Comparison of ENCODE assay signal across 15 cellular contexts in genomic region chr18:58572181-58572580, GRCh38. TPM values are rescaled to one million over a fixed set of nuclear protein-coding genes. Genes with fewer than 3 reads are reported as not detected.
DNase-seq lines count a peak whose midpoint lies in the region; ATAC-seq, FAIRE-seq and TF ChIP-seq lines count a peak whose summit lies in the region.
"Had no signal": no experiment of that assay in that cellular context is flagged by ENCODE, and none has a peak within 500 bp of the region (broad histone marks: within the 10 kb centered on the region; RNA-seq: fewer than 3 reads in every experiment).

No MANE protein-coding gene starts in this region.

- H3K36me3 ChIP-seq in astrocyte (ENCODE audit: insufficient read depth, low read length), result no peaks in the 10 kb centered on the region
- no peaks in the 10 kb centered on the region for H3K36me3 ChIP-seq in mucosa of descending colon (ENCODE audit: low read depth)
- H3K36me3 ChIP-seq: stomach had no signal

- H2AFZ ChIP-seq in astrocyte (ENCODE audit: low read depth, low read length), result no peak overlapping the region
- H2AFZ ChIP-seq: parathyroid adenoma had no signal

- no peak overlapping the region for H3K4me3 ChIP-seq in astrocyte (ENCODE audit: insufficient read depth, low read depth, low read length)
- H3K4me3 ChIP-seq in mucosa of descending colon, result no peak overlapping the region
- no peak overlapping the region for H3K4me3 ChIP-seq in coronary artery
- H3K4me3 ChIP-seq: stomach had no signal

- ATAC-seq in mucosa of descending colon, result no peak
- ATAC-seq: activated CD8-positive, alpha-beta T cell treated with anti-CD3 and anti-CD28 coated beads, Interleukin-2, amount 10 ng/mL, durations not matched to agents 7 days and 5 days; left colon had no signal

- H3K27ac Mint-ChIP-seq in astrocyte (ENCODE audit: unreplicated experiment), result no peak overlapping the region
- H3K27ac Mint-ChIP-seq: activated CD8-positive, alpha-beta T cell treated with anti-CD3 and anti-CD28 coated beads, Interleukin-2, amount 10 ng/mL, durations not matched to agents 7 days and 5 days; CD4-positive, alpha-beta T cell had no signal

- peaks cover 89% of the 10 kb centered on the region for H3K79me2 ChIP-seq in astrocyte (ENCODE audit: insufficient read depth, low read length)
- H3K79me2 ChIP-seq: parathyroid adenoma had no signal

- H4K20me1 ChIP-seq in astrocyte (ENCODE audit: insufficient read depth, low read length), result peaks cover 25% of the 10 kb centered on the region

- peak; percentile 88 for FAIRE-seq in astrocyte (lab: Jason Lieb, UNC)

- H3K4me2 ChIP-seq in astrocyte (ENCODE audit: low read length), result peak overlapping the region; percentile 34

- DNase-seq in AG08395 (ENCODE audit: low spot score) (peak; percentile 71), HS-27A (ENCODE audit: low read depth) (peak; percentile 83), astrocyte (ENCODE audit: low read depth) (peak; percentile 98), kidney tubule cell (ENCODE audit: low spot score) (peak; percentile 72), SKM-1 (lab: John Stamatoyannopoulos, UW; ENCODE audit: unreplicated experiment) (no peak), mucosa of descending colon (no peak), coronary artery (ENCODE audit: low spot score) (no peak), NCI-H146 treated with DMSO at 0.1 percent for 48 hours (lab: John Stamatoyannopoulos, UW; ENCODE audit: unreplicated experiment) (no peak)
- DNase-seq: activated CD8-positive, alpha-beta T cell treated with anti-CD3 and anti-CD28 coated beads, Interleukin-2, amount 10 ng/mL, durations not matched to agents 7 days and 5 days; CD4-positive, alpha-beta T cell; MV-4-11; stimulated activated CD4-positive, alpha-beta T cell treated with anti-CD3 and anti-CD28 coated beads, Interleukin-4, amount 100 ng/mL, for 24 hours; stomach had no signal

- peaks cover 36% of the 10 kb centered on the region for H3K4me1 ChIP-seq in astrocyte (ENCODE audit: insufficient read depth, low read length)
- H3K4me1 ChIP-seq in mucosa of descending colon (ENCODE audit: low read depth), result no peaks in the 10 kb centered on the region
- H3K4me1 ChIP-seq: parathyroid adenoma, stomach had no signal

- H3K4me3 Mint-ChIP-seq in astrocyte (ENCODE audit: unreplicated experiment), result no peak overlapping the region
- H3K4me3 Mint-ChIP-seq: activated CD8-positive, alpha-beta T cell treated with anti-CD3 and anti-CD28 coated beads, Interleukin-2, amount 10 ng/mL, durations not matched to agents 7 days and 5 days; CD4-positive, alpha-beta T cell had no signal

- no peak for TF ChIP-seq CTCF in astrocyte (IDR thresholded peaks at IDR 0.05; ENCODE audit: insufficient read depth, low read depth, low read length)
- no peak for TF ChIP-seq CTCF in mucosa of descending colon (IDR thresholded peaks at IDR 0.05)
- no peak for TF ChIP-seq CTCF in coronary artery (IDR thresholded peaks at IDR 0.05)

- no peaks in the 10 kb centered on the region for H3K27me3 ChIP-seq in astrocyte (ENCODE audit: insufficient read depth, low read length)
- H3K27me3 ChIP-seq: stomach had no signal

- peak overlapping the region; percentile 34 for H3K9ac ChIP-seq in astrocyte (ENCODE audit: low read length)
- H3K9ac ChIP-seq: parathyroid adenoma had no signal

- H3K27ac ChIP-seq in astrocyte (ENCODE audit: low read depth, low read length) (peak overlapping the region; percentile 61), coronary artery (no peak overlapping the region)
- H3K27ac ChIP-seq: parathyroid adenoma, stomach had no signal

- intact Hi-C loops in mucosa of descending colon (cut with DNase I, micrococcal nuclease), result no loop called here

- peaks cover 11% of the 10 kb centered on the region for H3K9me3 Mint-ChIP-seq in astrocyte (ENCODE audit: unreplicated experiment)
- H3K9me3 Mint-ChIP-seq: CD4-positive, alpha-beta T cell had no signal

- H3K4me1 Mint-ChIP-seq in astrocyte (ENCODE audit: low read depth, unreplicated experiment), result peaks cover 43% of the 10 kb centered on the region

- no peaks in the 10 kb centered on the region for H3K27me3 Mint-ChIP-seq in astrocyte (ENCODE audit: low read depth, unreplicated experiment)
- H3K27me3 Mint-ChIP-seq: CD4-positive, alpha-beta T cell had no signal

- peaks cover 25% of the 10 kb centered on the region for H3K36me3 Mint-ChIP-seq in astrocyte (ENCODE audit: low read depth, unreplicated experiment)

- H3K9me3 ChIP-seq in astrocyte (ENCODE audit: insufficient read depth, low read depth, low read length), result peaks cover 5% of the 10 kb centered on the region
- H3K9me3 ChIP-seq in mucosa of descending colon, result no peaks in the 10 kb centered on the region
- H3K9me3 ChIP-seq: stomach had no signal

RNA-seq across cellular contexts. Expression of gene ALPK2, which starts 56.7 kb away (rescaled TPM):
- 84.2 and 87.2 TPM in 2 replicates for total RNA-seq in astrocyte
- under 1 TPM; 0.06 to 0.95 (median 0.46) TPM for total RNA-seq in mucosa of descending colon
- total RNA-seq: activated CD8-positive, alpha-beta T cell treated with anti-CD3 and anti-CD28 coated beads, Interleukin-2, amount 10 ng/mL, durations not matched to agents 7 days and 5 days had no signal

Comparison
In these comparisons a context has a peak if more than half of its experiments do, and no peak if none do; other contexts are left out.
1. DNase-seq: peak in AG08395 (single experiment), HS-27A (single experiment), astrocyte (single experiment) and kidney tubule cell (single experiment); none in SKM-1 (single experiment), mucosa of descending colon (0 of 3), coronary artery (single experiment) and NCI-H146 treated with DMSO at 0.1 percent for 48 hours (single experiment).
2. RNA of gene ALPK2, which starts 56.7 kb away (total RNA-seq): 84.2 to 87.2 TPM in astrocyte; 0.06 to 0.95 TPM in mucosa of descending colon; every median in the first group is over 10 times any median in the second.